ENCODE assay signal across 23 cellular contexts in the genomic region with DNA sequence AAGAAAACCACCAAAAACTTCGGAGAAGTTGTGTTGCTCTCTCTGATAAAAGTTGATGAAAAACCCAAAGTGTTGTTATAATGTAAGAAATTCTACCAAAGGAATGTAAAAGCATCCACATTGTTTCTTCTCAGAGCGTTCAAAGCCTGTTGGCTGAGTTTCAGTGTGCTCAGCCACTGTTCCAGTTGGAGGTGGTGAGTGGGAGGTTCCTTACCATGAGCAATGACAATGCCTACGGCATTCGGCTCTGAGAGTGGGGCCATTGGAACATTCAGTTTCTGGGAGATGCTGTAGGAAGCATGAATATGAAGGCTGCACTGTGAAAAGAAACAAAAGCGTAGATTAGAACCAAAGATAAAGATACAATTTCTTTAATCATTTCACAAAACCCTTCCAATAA. TPM values are rescaled to one million over a fixed set of nuclear protein-coding genes. Genes with fewer than 3 reads are reported as not detected.
"Had no signal": no experiment of that assay in that cellular context is flagged by ENCODE, and none has a peak within 500 bp of the region (broad histone marks: within the 10 kb centered on the region; RNA-seq: fewer than 3 reads in every experiment).

No MANE protein-coding gene starts in this region.

- H3K27me3 ChIP-seq: brain microvascular endothelial cell, esophagus squamous epithelium, hepatocyte, right atrium auricular region had no signal

- ATAC-seq: activated CD4-positive, alpha-beta T cell treated with anti-CD3 and anti-CD28 coated beads for 36 hours; left colon; stimulated activated naive CD8-positive, alpha-beta T cell treated with anti-CD3 and anti-CD28 coated beads, Interleukin-15, amount 100 ng/mL, for 72 hours had no signal

- FAIRE-seq: islet of Langerhans had no signal

- DNase-seq: activated CD4-positive, alpha-beta T cell treated with anti-CD3 and anti-CD28 coated beads for 36 hours; activated CD4-positive, alpha-beta T cell treated with anti-CD3 and anti-CD28 coated beads, Interleukin-2, amount 50 U/mL, for 48 hours; activated naive CD4-positive, alpha-beta T cell; activated naive CD8-positive, alpha-beta T cell treated with anti-CD3 and anti-CD28 coated beads for 36 hours; amniotic stem cell; brain microvascular endothelial cell; effector memory CD4-positive, alpha-beta T cell; esophagus squamous epithelium; foreskin fibroblast; left colon; midbrain; nephron progenitor cell; stimulated activated CD4-positive, alpha-beta T cell treated with anti-CD3 and anti-CD28 coated beads, Interleukin-2, amount 100 ng/mL, for 24 hours; stimulated activated naive CD8-positive, alpha-beta T cell treated with anti-CD3 and anti-CD28 coated beads, Interleukin-15, amount 100 ng/mL, for 72 hours; SW 1271 had no signal

- H3K27ac ChIP-seq: brain microvascular endothelial cell, esophagus squamous epithelium, hepatocyte, right atrium auricular region had no signal

- H3K4me1 ChIP-seq: esophagus squamous epithelium, right atrium auricular region had no signal

- H3K4me3 ChIP-seq: esophagus squamous epithelium, hepatocyte, lung, right atrium auricular region had no signal

RNA-seq across cellular contexts. Expression of gene MYBPHL, which starts 20.5 kb away (rescaled TPM):
- total RNA-seq: activated CD4-positive, alpha-beta T cell treated with anti-CD3 and anti-CD28 coated beads for 36 hours; activated naive CD8-positive, alpha-beta T cell treated with anti-CD3 and anti-CD28 coated beads for 36 hours; esophagus squamous epithelium; glomerular endothelial cell; left colon; myocyte; T-helper 2 cell treated with Interferon-gamma antibody and Interleukin-4, amounts not matched to agents 100 ng/mL and 5 ng/mL, for 36 hours; urinary bladder had no signal
